Comparison of ENCODE assay signal across 2 cellular contexts in genomic region chr11:66113132-66113856, GRCh38.
TF ChIP-seq lines count a peak whose summit lies in the region.

No MANE protein-coding gene starts in this region.

TF ChIP-seq in GM23338, 12 proteins besides CTCF, POLR2A, EP300 and RAD21 (continued from another document):
- no peak for TF ChIP-seq ZNF462 (CRISPR knock-in tag; IDR thresholded peaks at IDR 0.05)
- no peak for TF ChIP-seq ZNF331 (CRISPR knock-in tag; IDR thresholded peaks at IDR 0.05; ENCODE audit: low read depth)
- no peak for TF ChIP-seq REST (IDR thresholded peaks at IDR 0.05; ENCODE audit: unreplicated experiment)
- no peak for TF ChIP-seq ZNF114 (CRISPR knock-in tag; IDR thresholded peaks at IDR 0.05)
- no peak for TF ChIP-seq NANOG (IDR thresholded peaks at IDR 0.05; ENCODE audit: borderline replicate concordance)

TF ChIP-seq in WTC11, 78 proteins besides CTCF, POLR2A, EP300 and RAD21 (continued from another document):
- TF ChIP-seq ZNF121 (CRISPR knock-in tag; IDR thresholded peaks at IDR 0.05) (no peak), NFYB (CRISPR knock-in tag; conservative IDR thresholded peaks at IDR 0.05; ENCODE audit: low read depth) (no peak)
